16 cellular contexts compared by ENCODE assay signal in the genomic region with DNA sequence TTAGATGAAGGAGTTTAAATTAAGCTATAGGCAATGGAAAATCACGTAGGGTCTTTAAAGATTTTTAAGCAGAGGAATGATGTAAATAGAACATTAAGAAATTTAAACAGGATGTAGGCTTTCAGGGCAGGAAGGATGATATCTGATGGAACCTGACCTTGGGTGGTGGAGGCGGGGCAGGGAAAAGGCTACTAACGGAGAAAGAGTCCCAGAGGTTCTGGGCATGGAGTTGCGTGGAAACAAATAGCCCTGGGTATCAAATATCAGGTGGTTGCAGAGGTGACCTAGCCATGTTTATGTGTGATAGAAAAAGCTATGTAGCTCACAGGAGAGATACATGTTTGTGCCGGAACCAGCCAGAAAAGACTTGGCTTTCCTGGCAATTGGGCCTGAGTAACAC. TPM values are rescaled to one million over a fixed set of nuclear protein-coding genes. Genes with fewer than 3 reads are reported as not detected.
DNase-seq lines count a peak whose midpoint lies in the region; ATAC-seq and TF ChIP-seq lines count a peak whose summit lies in the region.
"Had no signal": no experiment of that assay in that cellular context is flagged by ENCODE, and none has a peak within 500 bp of the region (broad histone marks: within the 10 kb centered on the region; RNA-seq: fewer than 3 reads in every experiment).

No MANE protein-coding gene starts in this region.

- H3K4me1 ChIP-seq in parathyroid adenoma, result peaks cover 8% of the 10 kb centered on the region

- intact Hi-C loops in left ventricle myocardium superior (cut with micrococcal nuclease), result no loop called here

- H3K27me3 ChIP-seq in parathyroid adenoma (ENCODE audit: control insufficient read depth, insufficient read depth, low read length), result no peaks in the 10 kb centered on the region

- no peaks in the 10 kb centered on the region for H3K36me3 ChIP-seq in parathyroid adenoma (ENCODE audit: control insufficient read depth, insufficient read depth, low read length)

- H2AFZ ChIP-seq in parathyroid adenoma, result peak overlapping the region; percentile 58
- H2AFZ ChIP-seq: PC-9 had no signal

- no peaks in the 10 kb centered on the region for H3K9me3 ChIP-seq in parathyroid adenoma (ENCODE audit: control insufficient read depth, low read length)

- no peak overlapping the region for H3K4me3 ChIP-seq in fibroblast of villous mesenchyme (ENCODE audit: low read depth, low read length)
- peak overlapping the region; percentile 0 for H3K4me3 ChIP-seq in parathyroid adenoma (ENCODE audit: low read depth, low read length)
- H3K4me3 ChIP-seq: PC-9, SK-N-MC had no signal

- DNase-seq in NCI-H146 (lab: John Stamatoyannopoulos, UW), result peak; percentile 4
- no peak for DNase-seq in NCI-H146 treated with DMSO at 0.1 percent for 48 hours (lab: John Stamatoyannopoulos, UW; ENCODE audit: unreplicated experiment)
- peak; percentile 24 for DNase-seq in NCI-H748 treated with DMSO at 0.1 percent for 48 hours (lab: John Stamatoyannopoulos, UW)
- DNase-seq in fibroblast of villous mesenchyme (ENCODE audit: low read depth), result peak; percentile 70
- no peak for DNase-seq in activated CD4-positive, alpha-beta T cell treated with anti-CD3 and anti-CD28 coated beads, Interleukin-2, amount 50 U/mL, for 48 hours
- no peak for DNase-seq in AML-193 (lab: John Stamatoyannopoulos, UW)
- no peak for DNase-seq in left ventricle myocardium superior
- DNase-seq: 8988T; CD8-positive, alpha-beta T cell; DND-41; NCI-H1417 treated with DMSO at 0.1 percent for 48 hours; NCI-H446; NCI-H69; PC-9 had no signal

- no peaks in the 10 kb centered on the region for H3K79me2 ChIP-seq in parathyroid adenoma

- H3K27ac ChIP-seq in parathyroid adenoma, result peak overlapping the region; percentile 77
- H3K27ac ChIP-seq: PC-9, SK-N-MC had no signal

- ATAC-seq in left ventricle myocardium superior, result no peak
- ATAC-seq: CD8-positive, alpha-beta T cell had no signal

- H3K9ac ChIP-seq in parathyroid adenoma, result no peak overlapping the region

- peak overlapping the region; percentile 12 for H3K4me2 ChIP-seq in parathyroid adenoma (ENCODE audit: low read length)
- H3K4me2 ChIP-seq: PC-9 had no signal

- TF ChIP-seq CTCF in fibroblast of villous mesenchyme (IDR thresholded peaks at IDR 0.05; ENCODE audit: insufficient read depth, low read depth, low read length) (no peak), parathyroid adenoma (IDR thresholded peaks at IDR 0.05) (no peak)

RNA-seq across cellular contexts. Expression of a gene that starts 7.8 kb away (rescaled TPM):
- total RNA-seq in fibroblast of villous mesenchyme (13.9 and 23.3 TPM in 2 replicates), left ventricle myocardium superior (11.7 TPM)

RNA-seq across cellular contexts. Expression of a gene that starts 24.0 kb away (rescaled TPM):
- total RNA-seq in fibroblast of villous mesenchyme (43.8 and 57.4 TPM in 2 replicates), left ventricle myocardium superior (19.2 TPM)

Comparison
In these comparisons a context has a peak if more than half of its experiments do, and no peak if none do; other contexts are left out.
1. DNase-seq: peak in NCI-H146 (single experiment), NCI-H748 treated with DMSO at 0.1 percent for 48 hours (single experiment) and fibroblast of villous mesenchyme (single experiment); none in NCI-H146 treated with DMSO at 0.1 percent for 48 hours (single experiment), activated CD4-positive, alpha-beta T cell treated with anti-CD3 and anti-CD28 coated beads, Interleukin-2, amount 50 U/mL, for 48 hours (0 of 2), AML-193 (0 of 2) and left ventricle myocardium superior (single experiment).